9 cellular contexts compared by ENCODE assay signal in the genomic region with DNA sequence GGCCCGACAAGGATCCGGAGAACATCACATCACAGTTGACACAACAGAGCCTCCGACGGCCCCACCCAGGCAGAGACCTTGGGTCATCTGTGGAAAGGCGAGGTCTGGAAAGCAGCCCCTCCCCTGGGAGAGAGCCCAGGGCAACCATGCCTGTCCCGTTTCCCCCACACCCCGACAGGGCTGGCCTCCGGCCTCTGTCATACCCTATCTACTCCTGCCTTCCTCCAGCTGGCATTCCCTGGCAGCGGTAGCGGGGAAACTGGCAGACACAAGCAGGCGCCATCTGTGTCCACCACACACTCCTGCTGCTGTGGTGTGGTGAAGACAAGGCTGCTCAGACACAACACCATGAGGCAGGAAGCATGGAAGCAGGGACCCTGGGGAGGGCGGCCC. TPM values are rescaled to one million over a fixed set of nuclear protein-coding genes. Genes with fewer than 3 reads are reported as not detected.
DNase-seq lines count a peak whose midpoint lies in the region; ATAC-seq and TF ChIP-seq lines count a peak whose summit lies in the region.
"Not testable (repeated sequence)": the region's sequence is repeated elsewhere in the genome, so short reads cannot be mapped to it uniquely, and the experiment has no call there.
"Had no signal": no experiment of that assay in that cellular context is flagged by ENCODE, and none has a peak within 500 bp of the region (broad histone marks: within the 10 kb centered on the region; RNA-seq: fewer than 3 reads in every experiment).

No MANE protein-coding gene starts in this region.

- peak overlapping the region; percentile 61 for H3K27ac Mint-ChIP-seq in stimulated activated memory B cell treated with anti-CD40 and anti-IgM and Interleukin-4, amounts not matched to agents 10 μg/mL and 1 μg/mL and 100 μg/mL, for 72 hours

- H3K4me3 ChIP-seq in BLaER1; right atrium auricular region; osteoblast (ENCODE audit: insufficient read depth, low read length): not testable (repeated sequence)

- peaks cover 28% of the 10 kb centered on the region for H3K36me3 ChIP-seq in BLaER1
- not testable (repeated sequence) for H3K36me3 ChIP-seq in right atrium auricular region; osteoblast (ENCODE audit: insufficient read depth, low read length)

- peak; percentile 74 for ATAC-seq in Right ventricle myocardium inferior
- ATAC-seq in stimulated activated memory B cell treated with anti-CD40 and anti-IgM and Interleukin-4, amounts not matched to agents 10 μg/mL and 1 μg/mL and 100 μg/mL, for 72 hours: not testable (repeated sequence)

- 0 out of 2 replicates have a peak overlapping the region, but pooled peaks have one; percentile 38 for H3K9ac ChIP-seq in BLaER1

- not testable (repeated sequence) for H2AFZ ChIP-seq in osteoblast (ENCODE audit: low read length)

- intact Hi-C loops in Right ventricle myocardium inferior (cut with DNase I): loop anchor here (10.0 kb wide), 1 partner anchor 803 kb away; no protein-coding TSS in a partner anchor

- not testable (repeated sequence) for H3K4me2 ChIP-seq in BLaER1; osteoblast (ENCODE audit: insufficient read depth, low read length)

- H3K9me3 ChIP-seq in BLaER1; right atrium auricular region; osteoblast (ENCODE audit: low read depth, low read length): not testable (repeated sequence)

- TF ChIP-seq CTCF in right atrium auricular region (IDR thresholded peaks at IDR 0.05); osteoblast (IDR thresholded peaks at IDR 0.05; ENCODE audit: extremely low read depth, low read depth, low read length): not testable (repeated sequence)

- H4K20me1 ChIP-seq in BLaER1; osteoblast (ENCODE audit: insufficient read depth, low read length): not testable (repeated sequence)

- peaks cover 15% of the 10 kb centered on the region for H3K36me3 Mint-ChIP-seq in stimulated activated memory B cell treated with anti-CD40 and anti-IgM and Interleukin-4, amounts not matched to agents 10 μg/mL and 1 μg/mL and 100 μg/mL, for 72 hours

- H3K4me1 ChIP-seq in BLaER1; osteoblast (ENCODE audit: insufficient read depth, low read length): not testable (repeated sequence)
- peaks cover 0 to 25% of the 10 kb centered on the region in 2 donors for H3K4me1 ChIP-seq in right atrium auricular region

- H3K4me3 Mint-ChIP-seq in stimulated activated memory B cell treated with anti-CD40 and anti-IgM and Interleukin-4, amounts not matched to agents 10 μg/mL and 1 μg/mL and 100 μg/mL, for 72 hours: not testable (repeated sequence)

- DNase-seq in NCI-H446 (lab: John Stamatoyannopoulos, UW): peak; percentile 42 to 78
- peak; percentile 88 for DNase-seq in cerebellar cortex (ENCODE audit: low spot score)
- peak; percentile 79 for DNase-seq in Right ventricle myocardium inferior (ENCODE audit: missing footprints)
- not testable (repeated sequence) for DNase-seq in right atrium auricular region (ENCODE audit: low spot score)
- peak; percentile 3 for DNase-seq in midbrain (lab: John Stamatoyannopoulos, UW)
- peak; percentile 45 for DNase-seq in osteoblast (ENCODE audit: insufficient read length, low spot score, missing footprints)

- not testable (repeated sequence) for H3K9me3 Mint-ChIP-seq in stimulated activated memory B cell treated with anti-CD40 and anti-IgM and Interleukin-4, amounts not matched to agents 10 μg/mL and 1 μg/mL and 100 μg/mL, for 72 hours

- peak overlapping the region; percentile 35 for H3K27ac ChIP-seq in BLaER1
- peak overlapping the region; percentile 66 to 82 for H3K27ac ChIP-seq in right atrium auricular region
- not testable (repeated sequence) for H3K27ac ChIP-seq in osteoblast (ENCODE audit: low read depth, low read length)

- not testable (repeated sequence) for H3K79me2 ChIP-seq in osteoblast (ENCODE audit: insufficient read depth, low read length)

- H3K27me3 ChIP-seq in BLaER1; right atrium auricular region; osteoblast (ENCODE audit: insufficient read depth, low read length): not testable (repeated sequence)

- peaks cover 13% of the 10 kb centered on the region for H3K4me1 Mint-ChIP-seq in stimulated activated memory B cell treated with anti-CD40 and anti-IgM and Interleukin-4, amounts not matched to agents 10 μg/mL and 1 μg/mL and 100 μg/mL, for 72 hours

- H3K27me3 Mint-ChIP-seq in stimulated activated memory B cell treated with anti-CD40 and anti-IgM and Interleukin-4, amounts not matched to agents 10 μg/mL and 1 μg/mL and 100 μg/mL, for 72 hours: not testable (repeated sequence)

RNA-seq across cellular contexts. Expression of a gene that starts 33.3 kb away (rescaled TPM):
- total RNA-seq in Right ventricle myocardium inferior (32.1 TPM), right atrium auricular region (10 to 100 TPM; 20.8 to 39.2 TPM), osteoblast (32.4 and 34.0 TPM in 2 replicates)
- total RNA-seq: CD4-positive, alpha-beta memory T cell had no signal
